31 cellular contexts compared by ENCODE assay signal in the genomic region with DNA sequence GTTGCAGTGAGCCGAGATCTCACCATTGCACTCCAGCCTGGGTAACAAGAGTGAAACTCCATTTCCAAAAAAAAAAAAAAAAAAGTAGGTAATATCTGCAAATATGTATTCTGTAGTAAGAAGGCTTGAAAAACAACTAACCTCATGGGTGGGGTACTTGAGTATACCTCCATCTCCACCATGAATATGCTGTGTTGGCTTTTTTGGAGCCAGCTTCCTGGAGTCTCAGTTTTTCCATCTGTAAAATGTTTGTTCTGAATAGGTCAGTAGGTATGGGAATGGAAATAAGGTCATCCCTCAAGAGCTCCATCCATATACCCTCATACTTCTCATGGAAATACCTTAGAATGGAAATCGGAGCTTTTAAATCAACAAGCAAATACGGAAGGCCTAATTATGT.
A peak's percentile ranks its signal among the peaks of the same experiment; 100 is the strongest.
DNase-seq lines count a peak whose midpoint lies in the region; ATAC-seq, FAIRE-seq and TF ChIP-seq lines count a peak whose summit lies in the region.
"Had no signal": no experiment of that assay in that cellular context is flagged by ENCODE, and none has a peak within 500 bp of the region (broad histone marks: within the 10 kb centered on the region; RNA-seq: fewer than 3 reads in every experiment).

No MANE protein-coding gene starts in this region.

- no peak for TF ChIP-seq RAD21 in HepG2 (CRISPR knock-in tag; IDR thresholded peaks at IDR 0.05)

- TF ChIP-seq POLR2A in HepG2 (IDR thresholded peaks at IDR 0.05; ENCODE audit: insufficient read depth in 1 of 2, low read depth in 2 of 2, low read length in 2 of 2) (no peak), right lobe of liver (IDR thresholded peaks at IDR 0.05) (no peak)

- H3K9me3 ChIP-seq in HepG2 (ENCODE audit: low read length) (peaks cover 12% of the 10 kb centered on the region; the same call in 1 of the 2 replicates), right lobe of liver (no peaks in the 10 kb centered on the region), osteoblast (ENCODE audit: low read depth, low read length) (no peaks in the 10 kb centered on the region)
- H3K9me3 ChIP-seq: A549; BE2C; BLaER1; BLaER1 treated with 17β-estradiol and CSF1 and Interleukin-3, amounts not matched to agents 10 nM and 100 nM; Caco-2 had no signal

- H3K9ac ChIP-seq in HepG2 (ENCODE audit: insufficient read depth, low read depth, low read length): no peak overlapping the region
- H3K9ac ChIP-seq: BLaER1; BLaER1 treated with 17β-estradiol and CSF1 and Interleukin-3, amounts not matched to agents 10 nM and 100 nM had no signal

- no peaks in the 10 kb centered on the region for H4K20me1 ChIP-seq in HepG2 (ENCODE audit: insufficient read depth, low read length)
- no peaks in the 10 kb centered on the region for H4K20me1 ChIP-seq in osteoblast (ENCODE audit: insufficient read depth, low read length)
- H4K20me1 ChIP-seq: BLaER1; BLaER1 treated with 17β-estradiol and CSF1 and Interleukin-3, amounts not matched to agents 10 nM and 100 nM had no signal

- CTCF ChIA-PET in HepG2 (lab: Yijun Ruan, JAX; ENCODE audit: low intra/inter-chr PET ratio, low total read pairs): no interaction called here

- BruUV-seq in HepG2 (replicated peaks; lab: Mats Ljungman, UMichigan): no TSS peak

- no peak for ATAC-seq in HepG2
- no peak for ATAC-seq in right lobe of liver
- ATAC-seq in GM21737 (IDR thresholded peaks at IDR 0.05; ENCODE audit: unreplicated experiment): no peak
- ATAC-seq: A549; CD8-positive, alpha-beta T cell had no signal

- H3K4me3 ChIP-seq in HepG2 (replicated peaks in 1 of 3; ENCODE audit: insufficient read depth in 1 of 3, low read depth in 2 of 3, low read length in 3 of 3): no peak overlapping the region
- no peak overlapping the region for H3K4me3 ChIP-seq in right lobe of liver
- H3K4me3 ChIP-seq in osteoblast (ENCODE audit: insufficient read depth, low read length): no peak overlapping the region
- H3K4me3 ChIP-seq: A549; BLaER1; BLaER1 treated with 17β-estradiol and CSF1 and Interleukin-3, amounts not matched to agents 10 nM and 100 nM had no signal

- WGBS in HepG2 (ENCODE audit: low lambda C conversion rate): 2% methylated on average over 3 of the region's 3 CpGs
- 91% methylated on average over 3 of the region's 3 CpGs for WGBS in right lobe of liver (ENCODE audit: insufficient coverage, low coverage, low lambda C conversion rate, missing lambda C conversion rate)

- intact Hi-C loops in HepG2 (cut with micrococcal nuclease; ENCODE audit: unreplicated experiment): no loop called here
- intact Hi-C loops in right lobe of liver (cut with DNase I): no loop called here

- TF ChIP-seq CTCF in HepG2 (CRISPR knock-in tag; IDR thresholded peaks at IDR 0.05): no peak
- TF ChIP-seq CTCF in right lobe of liver (IDR thresholded peaks at IDR 0.05): no peak
- no peak for TF ChIP-seq CTCF in osteoblast (IDR thresholded peaks at IDR 0.05; ENCODE audit: extremely low read depth, low read depth, low read length)

- in situ Hi-C loops in HepG2 (cut with HindIII; ENCODE audit: extremely low pct_ligation_motif_present, low pct_unique_long_range_greater_than_20kb): no loop called here

- TF ChIP-seq EP300 in HepG2 (IDR thresholded peaks at IDR 0.05; ENCODE audit: low read depth in 2 of 2, low read length in 2 of 2): no peak
- TF ChIP-seq EP300 in HepG2 (CRISPR knock-in tag; IDR thresholded peaks at IDR 0.05; ENCODE audit: borderline replicate concordance): no peak

- FAIRE-seq in HepG2 (lab: Jason Lieb, UNC): no peak
- FAIRE-seq: A204.1, A549, D721Med had no signal

- no peaks in the 10 kb centered on the region for H3K4me1 ChIP-seq in HepG2 (ENCODE audit: insufficient read depth, low read length)
- H3K4me1 ChIP-seq in right lobe of liver: no peaks in the 10 kb centered on the region
- H3K4me1 ChIP-seq in osteoblast (ENCODE audit: insufficient read depth, low read length): no peaks in the 10 kb centered on the region
- H3K4me1 ChIP-seq: A549, BE2C, BLaER1, Caco-2 had no signal

- DNase-seq in HepG2 (ENCODE audit: low spot score) (no peak), right lobe of liver (no peak), osteoblast (ENCODE audit: insufficient read length, low spot score, missing footprints) (peak; percentile 37)
- DNase-seq: 8988T; ACHN; AML-193; BE2C; C1 segment of cervical spinal cord; Caco-2; Calu3; CD4-positive, alpha-beta memory T cell; CD4-positive, alpha-beta T cell; CD4-positive, CD25-positive, alpha-beta regulatory T cell; CD8-positive, alpha-beta memory T cell; CD8-positive, alpha-beta T cell; COR-L47; DMS 273 treated with DMSO at 0.1 percent for 48 hours; DMS153; DMS53; DMS79; DMS79 treated with DMSO at 0.1 percent for 48 hours; DND-41; EL had no signal

- no peak overlapping the region for H3K4me2 ChIP-seq in HepG2 (ENCODE audit: low read depth, low read length)
- H3K4me2 ChIP-seq in osteoblast (ENCODE audit: insufficient read depth, low read length): no peak overlapping the region
- H3K4me2 ChIP-seq: A549; BLaER1; BLaER1 treated with 17β-estradiol and CSF1 and Interleukin-3, amounts not matched to agents 10 nM and 100 nM had no signal

- POLR2A ChIA-PET in HepG2 (lab: Yijun Ruan, JAX): no interaction called here

- no peak overlapping the region for H3K27ac ChIP-seq in HepG2 (ENCODE audit: extremely low read length, insufficient read depth, low read length)
- no peak overlapping the region for H3K27ac ChIP-seq in right lobe of liver
- no peak overlapping the region for H3K27ac ChIP-seq in osteoblast (ENCODE audit: low read depth, low read length)
- H3K27ac ChIP-seq: 22Rv1; A549; BLaER1; BLaER1 treated with 17β-estradiol and CSF1 and Interleukin-3, amounts not matched to agents 10 nM and 100 nM; C4-2B had no signal

- H3K27me3 ChIP-seq in HepG2 (ENCODE audit: control insufficient read depth in 1 of 2, insufficient read depth in 2 of 2, low read length in 2 of 2) (no peaks in the 10 kb centered on the region), right lobe of liver (no peaks in the 10 kb centered on the region), osteoblast (ENCODE audit: insufficient read depth, low read length) (no peaks in the 10 kb centered on the region)
- H3K27me3 ChIP-seq: BE2C; BLaER1; BLaER1 treated with 17β-estradiol and CSF1 and Interleukin-3, amounts not matched to agents 10 nM and 100 nM had no signal

- H3K36me3 ChIP-seq in HepG2 (replicated peaks in 1 of 2; ENCODE audit: control insufficient read depth in 1 of 2, insufficient read depth in 2 of 2, low read length in 2 of 2) (no peaks in the 10 kb centered on the region), right lobe of liver (no peaks in the 10 kb centered on the region), osteoblast (ENCODE audit: insufficient read depth, low read length) (no peaks in the 10 kb centered on the region)
- H3K36me3 ChIP-seq: BE2C; BLaER1; BLaER1 treated with 17β-estradiol and CSF1 and Interleukin-3, amounts not matched to agents 10 nM and 100 nM had no signal

- H3K79me2 ChIP-seq in HepG2 (ENCODE audit: insufficient read depth, low read length) (no peaks in the 10 kb centered on the region), osteoblast (ENCODE audit: insufficient read depth, low read length) (no peaks in the 10 kb centered on the region)

- H2AFZ ChIP-seq in HepG2 (ENCODE audit: low read length) (no peak overlapping the region), osteoblast (ENCODE audit: low read length) (no peak overlapping the region)

TF ChIP-seq in HepG2, 621 proteins besides CTCF, POLR2A, EP300 and RAD21:
- TF ChIP-seq, protein P1, sequence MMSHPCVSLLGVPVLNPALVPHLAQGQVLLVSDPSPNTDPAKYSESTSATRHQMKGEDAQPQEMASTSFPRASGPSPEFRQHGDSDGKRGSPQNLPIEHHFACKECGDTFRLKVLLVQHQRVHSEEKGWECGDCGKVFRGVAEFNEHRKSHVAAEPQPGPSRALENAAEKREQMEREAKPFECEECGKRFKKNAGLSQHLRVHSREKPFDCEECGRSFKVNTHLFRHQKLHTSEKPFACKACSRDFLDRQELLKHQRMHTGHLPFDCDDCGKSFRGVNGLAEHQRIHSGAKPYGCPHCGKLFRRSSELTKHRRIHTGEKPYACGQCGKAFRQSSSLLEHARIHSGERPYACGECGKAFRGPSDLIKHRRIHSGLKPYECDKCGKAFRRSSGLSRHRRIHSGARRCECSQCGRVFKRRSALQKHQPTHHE (CRISPR knock-in tag; IDR thresholded peaks at IDR 0.05; ENCODE audit: borderline replicate concordance): no peak
- TF ChIP-seq SNAI1 (CRISPR knock-in tag; IDR thresholded peaks at IDR 0.05; ENCODE audit: borderline replicate concordance) (no peak), ZNF121 (CRISPR knock-in tag; IDR thresholded peaks at IDR 0.05) (no peak), MAFK (conservative IDR thresholded peaks at IDR 0.05 in 1 of 2, IDR thresholded peaks at IDR 0.05 in 1 of 2; ENCODE audit: low read length in 2 of 2) (peak; percentile 69 to 78), BRD4 (CRISPR knock-in tag; IDR thresholded peaks at IDR 0.05) (no peak), KLF9 (CRISPR knock-in tag; IDR thresholded peaks at IDR 0.05; ENCODE audit: low read depth) (no peak), XBP1 (CRISPR knock-in tag; IDR thresholded peaks at IDR 0.05) (no peak), FOSL2 (CRISPR knock-in tag; IDR thresholded peaks at IDR 0.05) (no peak), MAFF (IDR thresholded peaks at IDR 0.05; ENCODE audit: low read depth, low read length) (0 out of 2 replicates have a peak, but pooled peaks have one; percentile 55)
- TF ChIP-seq, protein P2, sequence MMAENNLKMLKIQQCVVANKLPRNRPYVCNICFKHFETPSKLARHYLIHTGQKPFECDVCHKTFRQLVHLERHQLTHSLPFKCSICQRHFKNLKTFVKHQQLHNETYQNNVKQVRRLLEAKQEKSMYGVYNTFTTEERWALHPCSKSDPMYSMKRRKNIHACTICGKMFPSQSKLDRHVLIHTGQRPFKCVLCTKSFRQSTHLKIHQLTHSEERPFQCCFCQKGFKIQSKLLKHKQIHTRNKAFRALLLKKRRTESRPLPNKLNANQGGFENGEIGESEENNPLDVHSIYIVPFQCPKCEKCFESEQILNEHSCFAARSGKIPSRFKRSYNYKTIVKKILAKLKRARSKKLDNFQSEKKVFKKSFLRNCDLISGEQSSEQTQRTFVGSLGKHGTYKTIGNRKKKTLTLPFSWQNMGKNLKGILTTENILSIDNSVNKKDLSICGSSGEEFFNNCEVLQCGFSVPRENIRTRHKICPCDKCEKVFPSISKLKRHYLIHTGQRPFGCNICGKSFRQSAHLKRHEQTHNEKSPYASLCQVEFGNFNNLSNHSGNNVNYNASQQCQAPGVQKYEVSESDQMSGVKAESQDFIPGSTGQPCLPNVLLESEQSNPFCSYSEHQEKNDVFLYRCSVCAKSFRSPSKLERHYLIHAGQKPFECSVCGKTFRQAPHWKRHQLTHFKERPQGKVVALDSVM (CRISPR knock-in tag; IDR thresholded peaks at IDR 0.05): no peak
